ENCODE assay signal across 8 cellular contexts in genomic region chr11:67289651-67290479, GRCh38. TPM values are rescaled to one million over a fixed set of nuclear protein-coding genes. Genes with fewer than 3 reads are reported as not detected.
DNase-seq lines count a peak whose midpoint lies in the region; ATAC-seq and TF ChIP-seq lines count a peak whose summit lies in the region.

No MANE protein-coding gene starts in this region.

- peak; percentile 0 for ATAC-seq in Right ventricle myocardium inferior

- TF ChIP-seq CTCF in VCaP (conservative IDR thresholded peaks at IDR 0.05) (no peak), prostate gland (IDR thresholded peaks at IDR 0.05) (no peak), GM13977 (IDR thresholded peaks at IDR 0.05; ENCODE audit: extremely low read depth, insufficient read depth, missing control alignments) (no peak)

- WGBS in prostate gland = 14% methylated on average over 29 of the region's 36 CpGs

- TF ChIP-seq POLR2A in prostate gland (IDR thresholded peaks at IDR 0.05) = no peak

- H3K36me3 ChIP-seq in prostate gland = peaks cover 11 to 15% of the 10 kb centered on the region in 2 donors

- H3K4me1 ChIP-seq in prostate gland (replicated peaks) = peaks cover 11% of the 10 kb centered on the region

- peak overlapping the region; percentile 63 to 74 for H3K4me3 ChIP-seq in prostate gland

- H3K9me3 ChIP-seq in prostate gland = no peaks in the 10 kb centered on the region

- intact Hi-C loops in Right ventricle myocardium inferior (cut with DNase I) (loop anchor here (2.0 kb wide), 1 partner anchor 23 kb away; the partner anchor contains the start of gene GRK2), prostate gland (cut with DNase I) (no loop called here)

- H3K27ac ChIP-seq in VCaP = peak overlapping the region; percentile 99
- peak overlapping the region; percentile 72 to 93 for H3K27ac ChIP-seq in prostate gland

- H3K27me3 ChIP-seq in prostate gland (replicated peaks; ENCODE audit: insufficient read depth) = no peaks in the 10 kb centered on the region

- in situ Hi-C loops in GM13977 (cut with MboI; ENCODE audit: low pct_unique_long_range_greater_than_20kb, low sequenced_read_pairs, unreplicated experiment) = no loop called here

- DNase-seq in NCI-H146 treated with DMSO at 0.1 percent for 48 hours (lab: John Stamatoyannopoulos, UW; ENCODE audit: unreplicated experiment) (peak; percentile 54), NCI-H146 (lab: John Stamatoyannopoulos, UW) (no peak), Right ventricle myocardium inferior (ENCODE audit: missing footprints) (peak; percentile 81), prostate gland (ENCODE audit: low spot score) (no peak), mucosa of gallbladder (ENCODE audit: low spot score) (no peak), hippocampal formation (lab: John Stamatoyannopoulos, UW) (no peak), GM13977 (ENCODE audit: low spot score) (no peak)

RNA-seq across cellular contexts. Expression of gene ANKRD13D, which starts 0.8 kb away (rescaled TPM):
- 15.2 TPM for total RNA-seq in Right ventricle myocardium inferior
- 10 to 100 TPM; 35.9 to 75.3 TPM for total RNA-seq in prostate gland
- total RNA-seq in mucosa of gallbladder = 80.5 TPM

RNA-seq across cellular contexts. Expression of gene SSH3, which starts 13.5 kb away (rescaled TPM):
- total RNA-seq in Right ventricle myocardium inferior = 15.8 TPM
- total RNA-seq in prostate gland = 100 to 1,000 TPM in 1 of 2 donors, 10 to 100 TPM in 1; 70.9 to 101 TPM
- 107 TPM for total RNA-seq in mucosa of gallbladder

RNA-seq across cellular contexts. Expression of gene GRK2, which starts 23.6 kb away (rescaled TPM):
- total RNA-seq in Right ventricle myocardium inferior (54.1 TPM), prostate gland (100 to 1,000 TPM; 102 to 111 TPM), mucosa of gallbladder (86.1 TPM)

Comparison
In these comparisons a context has a peak if more than half of its experiments do, and no peak if none do; other contexts are left out.
1. DNase-seq: peak in NCI-H146 treated with DMSO at 0.1 percent for 48 hours (single experiment) and Right ventricle myocardium inferior (single experiment); none in NCI-H146 (single experiment), prostate gland (single experiment), mucosa of gallbladder (single experiment), hippocampal formation (0 of 2) and GM13977 (single experiment).